In genomic region chr2:54908591-54908990, GRCh38 we compare ENCODE assay signal across 1 cellular context.
TF ChIP-seq lines count a peak whose summit lies in the region.

No MANE protein-coding gene starts in this region.

TF ChIP-seq in GM23338, 12 proteins besides CTCF, POLR2A, EP300 and RAD21 (continued from another document):
- TF ChIP-seq ZNF462 (CRISPR knock-in tag; IDR thresholded peaks at IDR 0.05) (no peak), ETS1 (IDR thresholded peaks at IDR 0.05) (no peak), EZH2phosphoT487 (IDR thresholded peaks at IDR 0.05; ENCODE audit: unreplicated experiment) (no peak), JUNB (IDR thresholded peaks at IDR 0.05; ENCODE audit: unreplicated experiment) (no peak), EZH2 (IDR thresholded peaks at IDR 0.05; ENCODE audit: low read depth, unreplicated experiment) (no peak)
